In genomic region chr6:160661129-160661723, GRCh38 we compare ENCODE assay signal across 10 cellular contexts. TPM values are rescaled to one million over a fixed set of nuclear protein-coding genes. Genes with fewer than 3 reads are reported as not detected.
"Had no signal": no experiment of that assay in that cellular context is flagged by ENCODE, and none has a peak within 500 bp of the region (broad histone marks: within the 10 kb centered on the region; RNA-seq: fewer than 3 reads in every experiment).

No MANE protein-coding gene starts in this region.

- H3K9me3 ChIP-seq: HAP-1 had no signal

- H3K4me1 ChIP-seq: HAP-1 had no signal

- H3K36me3 ChIP-seq: HAP-1 had no signal

- ATAC-seq: HCT116 had no signal

- H3K4me3 ChIP-seq: HAP-1 had no signal

- FAIRE-seq: HTR-8/SVneo had no signal

- DNase-seq: GOT3, H7, HFFc6, KBM-7 had no signal

RNA-seq across cellular contexts. Expression of gene LPA, which starts 2.8 kb away (rescaled TPM):
- total RNA-seq: H4, H7, HFFc6, HT-29 had no signal
- polyA plus RNA-seq: IgD-negative memory B cell had no signal

RNA-seq across cellular contexts. Expression of gene PLG, which starts 40.8 kb away (rescaled TPM):
- total RNA-seq: H4, H7, HFFc6, HT-29 had no signal
- polyA plus RNA-seq: IgD-negative memory B cell had no signal
